In the genomic region with DNA sequence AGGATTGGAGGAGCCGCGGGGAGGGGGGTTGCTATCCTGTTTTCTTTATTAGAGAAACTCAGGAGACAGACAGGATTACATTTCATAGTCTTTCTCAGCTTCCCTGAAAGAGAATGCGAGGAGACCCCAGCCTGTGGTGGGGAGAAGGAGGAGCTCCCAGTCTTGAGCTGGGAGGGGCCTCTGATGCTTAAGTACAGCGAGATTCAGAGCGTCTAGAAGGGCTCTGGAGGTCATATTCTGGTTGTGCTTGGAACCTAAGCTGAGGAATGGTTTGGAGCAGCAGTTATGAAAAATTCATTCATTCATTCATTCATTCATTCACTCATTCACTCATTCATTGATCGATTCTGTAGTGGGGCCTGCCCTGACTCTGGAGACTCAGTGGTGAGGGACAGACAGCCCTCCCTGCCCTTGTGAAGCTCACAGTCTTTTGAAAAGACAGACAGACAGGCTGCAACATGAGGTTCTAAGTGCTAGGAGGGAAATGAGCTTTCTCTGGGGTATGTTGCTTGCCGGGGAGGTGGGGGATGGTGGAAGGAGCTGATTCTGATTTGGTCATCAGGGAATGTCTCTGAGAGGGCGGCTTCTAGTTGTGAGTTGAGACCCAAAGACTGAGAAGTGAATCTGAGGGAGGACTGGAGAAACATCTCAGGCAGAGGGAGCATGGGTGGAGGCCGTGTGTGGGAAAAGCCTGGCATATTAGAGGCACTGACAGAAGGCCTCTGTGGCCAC, we compare ENCODE assay signal across 9 cellular contexts. TPM values are rescaled to one million over a fixed set of nuclear protein-coding genes. Genes with fewer than 3 reads are reported as not detected.
DNase-seq lines count a peak whose midpoint lies in the region; ATAC-seq and TF ChIP-seq lines count a peak whose summit lies in the region.
"Had no signal": no experiment of that assay in that cellular context is flagged by ENCODE, and none has a peak within 500 bp of the region (broad histone marks: within the 10 kb centered on the region; RNA-seq: fewer than 3 reads in every experiment).

No MANE protein-coding gene starts in this region.

- CTCF ChIA-PET in naive thymus-derived CD4-positive, alpha-beta T cell (lab: Charles Lee): interaction anchor here (0.5 to 0.9 kb wide), 3 partner anchors 23 to 93 kb away, joined by 3 to 4 read pairs (median 3); no protein-coding TSS in a partner anchor

- peak overlapping the region; percentile 22 for H3K4me3 Mint-ChIP-seq in osteocyte (ENCODE audit: unreplicated experiment)
- peak overlapping the region in 2 of 10 donors; percentile 2 to 5 for H3K4me3 Mint-ChIP-seq in naive thymus-derived CD4-positive, alpha-beta T cell

- H3K9me3 ChIP-seq in naive thymus-derived CD4-positive, alpha-beta T cell (ENCODE audit: control insufficient read depth in 2 of 3, low read length in 3 of 3): no peaks in the 10 kb centered on the region
- H3K9me3 ChIP-seq in left lung: no peaks in the 10 kb centered on the region

- peaks cover 3 to 18% of the 10 kb centered on the region in 2 donors for H3K27me3 ChIP-seq in naive thymus-derived CD4-positive, alpha-beta T cell (ENCODE audit: control insufficient read depth in 2 of 2, insufficient read depth in 2 of 2, low read length in 2 of 2)
- H3K27me3 ChIP-seq in left lung: peaks cover 0 to 71% of the 10 kb centered on the region in 2 donors

- peaks cover 20 to 25% of the 10 kb centered on the region in 2 donors for H3K4me1 ChIP-seq in naive thymus-derived CD4-positive, alpha-beta T cell (ENCODE audit: control insufficient read depth in 2 of 2, insufficient read depth in 2 of 2, low read length in 2 of 2)
- peaks cover 10 to 45% of the 10 kb centered on the region in 2 donors for H3K4me1 ChIP-seq in left lung

- intact Hi-C loops in naive thymus-derived CD4-positive, alpha-beta T cell (cut with micrococcal nuclease): loop anchor here (5.0 to 10.0 kb wide), 5 partner anchors 105 to 322 kb away; no protein-coding TSS in a partner anchor
- intact Hi-C loops in left lung (cut with DNase I): no loop called here

- no peak overlapping the region for H3K4me3 ChIP-seq in naive thymus-derived CD4-positive, alpha-beta T cell (ENCODE audit: low read length)
- H3K4me3 ChIP-seq in left lung: no peak overlapping the region

- peak overlapping the region; percentile 95 for H3K27ac Mint-ChIP-seq in osteocyte (ENCODE audit: unreplicated experiment)
- H3K27ac Mint-ChIP-seq in naive thymus-derived CD4-positive, alpha-beta T cell: no peak overlapping the region

- no peak overlapping the region for H3K27ac ChIP-seq in naive thymus-derived CD4-positive, alpha-beta T cell (ENCODE audit: low read depth, low read length)
- H3K27ac ChIP-seq in left lung: peak overlapping the region in 1 of 2 donors; percentile 83

- H3K36me3 ChIP-seq in naive thymus-derived CD4-positive, alpha-beta T cell (ENCODE audit: control insufficient read depth in 2 of 3, insufficient read depth in 3 of 3, low read length in 3 of 3): no peaks in the 10 kb centered on the region
- H3K36me3 ChIP-seq in left lung: no peaks in the 10 kb centered on the region

- peak; percentile 90 for DNase-seq in ELR (ENCODE audit: low read depth)
- peak; percentile 93 for DNase-seq in RKO (ENCODE audit: low spot score)
- DNase-seq in fibroblast of peridontal ligament (ENCODE audit: extremely low read depth): peak; percentile 77
- no peak for DNase-seq in osteocyte (ENCODE audit: extremely low spot score, unreplicated experiment)
- DNase-seq in naive thymus-derived CD4-positive, alpha-beta T cell: no peak
- no peak for DNase-seq in left lung
- DNase-seq in SHP77 (lab: John Stamatoyannopoulos, UW): no peak
- DNase-seq: Karpas-422 had no signal

- POLR2A ChIA-PET in naive thymus-derived CD4-positive, alpha-beta T cell (lab: Charles Lee): interaction anchor here (0.6 kb wide), 1 partner anchor 1509 kb away, joined by 3 read pairs; no protein-coding TSS in a partner anchor

- peak; percentile 35 for TF ChIP-seq CTCF in osteocyte (IDR thresholded peaks at IDR 0.05)
- no peak for TF ChIP-seq CTCF in left lung (IDR thresholded peaks at IDR 0.05)

- ATAC-seq in naive thymus-derived CD4-positive, alpha-beta T cell: no peak
- ATAC-seq in left lung (no peak), GM19324 (IDR thresholded peaks at IDR 0.05; ENCODE audit: low FRiP score, unreplicated experiment) (no peak)

- H3K36me3 Mint-ChIP-seq in osteocyte (ENCODE audit: unreplicated experiment): no peaks in the 10 kb centered on the region
- no peaks in the 10 kb centered on the region for H3K36me3 Mint-ChIP-seq in naive thymus-derived CD4-positive, alpha-beta T cell

- no peaks in the 10 kb centered on the region for H3K9me3 Mint-ChIP-seq in osteocyte (ENCODE audit: unreplicated experiment)
- H3K9me3 Mint-ChIP-seq in naive thymus-derived CD4-positive, alpha-beta T cell: peaks cover 0 to 2% (median 0%) of the 10 kb centered on the region in 11 donors

- H3K27me3 Mint-ChIP-seq in osteocyte (ENCODE audit: unreplicated experiment): no peaks in the 10 kb centered on the region
- H3K27me3 Mint-ChIP-seq in naive thymus-derived CD4-positive, alpha-beta T cell: peaks cover 37 to 58% (median 46%) of the 10 kb centered on the region in 5 donors

- H3K4me1 Mint-ChIP-seq in osteocyte (ENCODE audit: unreplicated experiment): peaks cover 51% of the 10 kb centered on the region
- peaks cover 15 to 32% (median 23%) of the 10 kb centered on the region in 7 donors for H3K4me1 Mint-ChIP-seq in naive thymus-derived CD4-positive, alpha-beta T cell

RNA-seq across cellular contexts. Expression of a gene that starts 2.5 kb away (rescaled TPM):
- total RNA-seq in osteocyte (12.0 and 15.6 TPM in 2 replicates), left lung (10 to 100 TPM; 28.9 to 44.0 TPM)
- under 1 TPM in 3 of 5 experiments, not detected in 2; 0.08 to 0.34 (median 0.11) TPM for total RNA-seq in naive thymus-derived CD4-positive, alpha-beta T cell
- not detected for polyA plus RNA-seq in naive thymus-derived CD4-positive, alpha-beta T cell

Comparison
In these comparisons a context has a peak if more than half of its experiments do, and no peak if none do; other contexts are left out.
1. DNase-seq: peak in ELR (single experiment), RKO (single experiment) and fibroblast of peridontal ligament (single experiment); none in osteocyte (single experiment), naive thymus-derived CD4-positive, alpha-beta T cell (0 of 9), left lung (0 of 2) and SHP77 (0 of 2).
2. intact Hi-C loops: an anchor here in naive thymus-derived CD4-positive, alpha-beta T cell (5.0 to 10.0 kb wide); none called in left lung.